ENCODE assay signal across 27 cellular contexts in the genomic region with DNA sequence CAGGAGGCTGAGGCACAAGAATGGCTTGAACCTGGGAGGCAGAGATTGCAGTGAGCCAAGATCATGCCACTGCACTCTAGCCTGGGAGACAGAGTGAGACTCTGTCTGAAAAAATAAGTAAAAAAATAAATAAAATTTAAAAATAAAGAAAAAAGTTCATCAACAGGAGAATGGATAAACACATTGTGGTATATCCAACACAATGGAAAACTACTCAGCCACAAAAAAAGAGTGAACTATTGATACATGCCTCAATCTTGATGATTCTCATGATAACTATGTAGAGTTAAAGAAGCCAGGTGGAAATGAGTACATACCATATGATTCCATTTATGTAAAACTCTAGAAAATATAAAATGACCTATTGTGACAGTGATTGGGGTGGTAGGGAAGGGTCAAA.
DNase-seq lines count a peak whose midpoint lies in the region; ATAC-seq and TF ChIP-seq lines count a peak whose summit lies in the region.
"Had no signal": no experiment of that assay in that cellular context is flagged by ENCODE, and none has a peak within 500 bp of the region (broad histone marks: within the 10 kb centered on the region; RNA-seq: fewer than 3 reads in every experiment).

No MANE protein-coding gene starts in this region.

- TF ChIP-seq EP300 in SK-N-SH (IDR thresholded peaks at IDR 0.05; ENCODE audit: borderline replicate concordance in 1 of 2, low read depth in 1 of 2, low read length in 1 of 2): no peak

- H3F3A ChIP-seq in SK-N-SH (replicated peaks; ENCODE audit: insufficient read depth): no peaks in the 10 kb centered on the region

- H3K36me3 ChIP-seq in SK-N-SH (replicated peaks in 1 of 2; ENCODE audit: control insufficient read depth in 1 of 2, insufficient read depth in 2 of 2, low read length in 1 of 2): no peaks in the 10 kb centered on the region
- H3K36me3 ChIP-seq: BE2C; BLaER1; BLaER1 treated with 17β-estradiol and CSF1 and Interleukin-3, amounts not matched to agents 10 nM and 100 nM had no signal

- DNase-seq in SK-N-SH: no peak
- DNase-seq: 8988T; ACHN; AML-193; BE2C; C1 segment of cervical spinal cord; Caco-2; Calu3; CD4-positive, alpha-beta memory T cell; CD4-positive, alpha-beta T cell; CD4-positive, CD25-positive, alpha-beta regulatory T cell; CD8-positive, alpha-beta memory T cell; CD8-positive, alpha-beta T cell; COR-L47; DMS 273 treated with DMSO at 0.1 percent for 48 hours; DMS153; DMS53; DMS79; DMS79 treated with DMSO at 0.1 percent for 48 hours; DND-41; EL had no signal

- TF ChIP-seq RAD21 in SK-N-SH (IDR thresholded peaks at IDR 0.05; ENCODE audit: low read length): no peak

- H2AFZ ChIP-seq in SK-N-SH (ENCODE audit: low read depth): no peak overlapping the region

- TF ChIP-seq CTCF in SK-N-SH (IDR thresholded peaks at IDR 0.05): no peak

- H3K79me2 ChIP-seq in SK-N-SH (ENCODE audit: insufficient read depth): no peaks in the 10 kb centered on the region

- CTCF ChIA-PET in SK-N-SH (lab: Yijun Ruan, JAX): no interaction called here

- no peaks in the 10 kb centered on the region for H3K9me2 ChIP-seq in SK-N-SH

- H3K27me3 ChIP-seq in SK-N-SH (ENCODE audit: insufficient read depth): no peaks in the 10 kb centered on the region
- H3K27me3 ChIP-seq: BE2C; BLaER1; BLaER1 treated with 17β-estradiol and CSF1 and Interleukin-3, amounts not matched to agents 10 nM and 100 nM had no signal

- H3K4me2 ChIP-seq in SK-N-SH: no peak overlapping the region
- H3K4me2 ChIP-seq: A549; BLaER1; BLaER1 treated with 17β-estradiol and CSF1 and Interleukin-3, amounts not matched to agents 10 nM and 100 nM had no signal

- no peaks in the 10 kb centered on the region for H3K9me3 ChIP-seq in SK-N-SH
- H3K9me3 ChIP-seq: A549, BE2C, Caco-2 had no signal

- no peak for ATAC-seq in SK-N-SH treated with all-trans-retinoic acid at 6 μM for 48 hours
- ATAC-seq: A549; CD8-positive, alpha-beta T cell had no signal

- no peak overlapping the region for H3K4me3 ChIP-seq in SK-N-SH (ENCODE audit: low read depth in 2 of 2, low read length in 1 of 2)
- H3K4me3 ChIP-seq: A549; BLaER1; BLaER1 treated with 17β-estradiol and CSF1 and Interleukin-3, amounts not matched to agents 10 nM and 100 nM had no signal

- POLR2A ChIA-PET in SK-N-SH (lab: Yijun Ruan, JAX): no interaction called here

- H3K9ac ChIP-seq in SK-N-SH: no peak overlapping the region
- H3K9ac ChIP-seq: BLaER1; BLaER1 treated with 17β-estradiol and CSF1 and Interleukin-3, amounts not matched to agents 10 nM and 100 nM had no signal

- H3K4me1 ChIP-seq in SK-N-SH (ENCODE audit: control insufficient read depth in 1 of 2, insufficient read depth in 2 of 2, low read depth in 1 of 2, low read length in 1 of 2): no peaks in the 10 kb centered on the region
- H3K4me1 ChIP-seq: A549; BE2C; BLaER1; BLaER1 treated with 17β-estradiol and CSF1 and Interleukin-3, amounts not matched to agents 10 nM and 100 nM; Caco-2 had no signal

- H4K20me1 ChIP-seq in SK-N-SH (ENCODE audit: insufficient read depth): no peaks in the 10 kb centered on the region
- H4K20me1 ChIP-seq: BLaER1; BLaER1 treated with 17β-estradiol and CSF1 and Interleukin-3, amounts not matched to agents 10 nM and 100 nM had no signal

- H3K27ac ChIP-seq in SK-N-SH (ENCODE audit: low read depth in 2 of 2, low read length in 1 of 2): no peak overlapping the region
- H3K27ac ChIP-seq: 22Rv1; A549; BLaER1; BLaER1 treated with 17β-estradiol and CSF1 and Interleukin-3, amounts not matched to agents 10 nM and 100 nM; C4-2B had no signal

TF ChIP-seq in SK-N-SH treated with all-trans-retinoic acid at 6 μM for 48 hours, 23 proteins besides CTCF, POLR2A, EP300 and RAD21:
- TF ChIP-seq TOX (CRISPR knock-in tag; IDR thresholded peaks at IDR 0.05; ENCODE audit: borderline replicate concordance) (no peak), ZFP30 (CRISPR knock-in tag; IDR thresholded peaks at IDR 0.05) (no peak), ZNF8 (CRISPR knock-in tag; IDR thresholded peaks at IDR 0.05) (peak; percentile 95)
- TF ChIP-seq, protein P1, sequence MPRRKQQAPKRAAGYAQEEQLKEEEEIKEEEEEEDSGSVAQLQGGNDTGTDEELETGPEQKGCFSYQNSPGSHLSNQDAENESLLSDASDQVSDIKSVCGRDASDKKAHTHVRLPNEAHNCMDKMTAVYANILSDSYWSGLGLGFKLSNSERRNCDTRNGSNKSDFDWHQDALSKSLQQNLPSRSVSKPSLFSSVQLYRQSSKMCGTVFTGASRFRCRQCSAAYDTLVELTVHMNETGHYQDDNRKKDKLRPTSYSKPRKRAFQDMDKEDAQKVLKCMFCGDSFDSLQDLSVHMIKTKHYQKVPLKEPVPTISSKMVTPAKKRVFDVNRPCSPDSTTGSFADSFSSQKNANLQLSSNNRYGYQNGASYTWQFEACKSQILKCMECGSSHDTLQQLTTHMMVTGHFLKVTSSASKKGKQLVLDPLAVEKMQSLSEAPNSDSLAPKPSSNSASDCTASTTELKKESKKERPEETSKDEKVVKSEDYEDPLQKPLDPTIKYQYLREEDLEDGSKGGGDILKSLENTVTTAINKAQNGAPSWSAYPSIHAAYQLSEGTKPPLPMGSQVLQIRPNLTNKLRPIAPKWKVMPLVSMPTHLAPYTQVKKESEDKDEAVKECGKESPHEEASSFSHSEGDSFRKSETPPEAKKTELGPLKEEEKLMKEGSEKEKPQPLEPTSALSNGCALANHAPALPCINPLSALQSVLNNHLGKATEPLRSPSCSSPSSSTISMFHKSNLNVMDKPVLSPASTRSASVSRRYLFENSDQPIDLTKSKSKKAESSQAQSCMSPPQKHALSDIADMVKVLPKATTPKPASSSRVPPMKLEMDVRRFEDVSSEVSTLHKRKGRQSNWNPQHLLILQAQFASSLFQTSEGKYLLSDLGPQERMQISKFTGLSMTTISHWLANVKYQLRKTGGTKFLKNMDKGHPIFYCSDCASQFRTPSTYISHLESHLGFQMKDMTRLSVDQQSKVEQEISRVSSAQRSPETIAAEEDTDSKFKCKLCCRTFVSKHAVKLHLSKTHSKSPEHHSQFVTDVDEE (CRISPR knock-in tag; IDR thresholded peaks at IDR 0.05): no peak

TF ChIP-seq in SK-N-SH, 30 proteins besides CTCF, POLR2A, EP300 and RAD21:
- TF ChIP-seq EZH2phosphoT487 (IDR thresholded peaks at IDR 0.05; ENCODE audit: borderline replicate concordance, low read depth) (no peak), SMC3 (IDR thresholded peaks at IDR 0.05; ENCODE audit: low read depth, low read length) (no peak), FOSL2 (IDR thresholded peaks at IDR 0.05; ENCODE audit: borderline replicate concordance, low read depth) (no peak), JUND (IDR thresholded peaks at IDR 0.05) (no peak), FOXM1 (IDR thresholded peaks at IDR 0.05; ENCODE audit: low read depth) (no peak), TEAD4 (IDR thresholded peaks at IDR 0.05; ENCODE audit: borderline replicate concordance, insufficient read depth) (no peak)
- TF ChIP-seq, protein P2, sequence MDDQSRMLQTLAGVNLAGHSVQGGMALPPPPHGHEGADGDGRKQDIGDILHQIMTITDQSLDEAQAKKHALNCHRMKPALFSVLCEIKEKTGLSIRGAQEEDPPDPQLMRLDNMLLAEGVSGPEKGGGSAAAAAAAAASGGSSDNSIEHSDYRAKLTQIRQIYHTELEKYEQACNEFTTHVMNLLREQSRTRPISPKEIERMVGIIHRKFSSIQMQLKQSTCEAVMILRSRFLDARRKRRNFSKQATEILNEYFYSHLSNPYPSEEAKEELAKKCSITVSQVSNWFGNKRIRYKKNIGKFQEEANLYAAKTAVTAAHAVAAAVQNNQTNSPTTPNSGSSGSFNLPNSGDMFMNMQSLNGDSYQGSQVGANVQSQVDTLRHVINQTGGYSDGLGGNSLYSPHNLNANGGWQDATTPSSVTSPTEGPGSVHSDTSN (IDR thresholded peaks at IDR 0.05): no peak
- TF ChIP-seq, protein P3, sequence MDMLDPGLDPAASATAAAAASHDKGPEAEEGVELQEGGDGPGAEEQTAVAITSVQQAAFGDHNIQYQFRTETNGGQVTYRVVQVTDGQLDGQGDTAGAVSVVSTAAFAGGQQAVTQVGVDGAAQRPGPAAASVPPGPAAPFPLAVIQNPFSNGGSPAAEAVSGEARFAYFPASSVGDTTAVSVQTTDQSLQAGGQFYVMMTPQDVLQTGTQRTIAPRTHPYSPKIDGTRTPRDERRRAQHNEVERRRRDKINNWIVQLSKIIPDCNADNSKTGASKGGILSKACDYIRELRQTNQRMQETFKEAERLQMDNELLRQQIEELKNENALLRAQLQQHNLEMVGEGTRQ (IDR thresholded peaks at IDR 0.05; ENCODE audit: borderline replicate concordance, low read depth, low read length): no peak
